Comparison of ENCODE assay signal across 1 cellular context in genomic region chr6:111354751-111355150, GRCh38.
TF ChIP-seq lines count a peak whose summit lies in the region.

No MANE protein-coding gene starts in this region.

TF ChIP-seq in K562, 482 proteins besides CTCF, POLR2A, EP300 and RAD21 (continued from another document):
- TF ChIP-seq PBX2 (CRISPR knock-in tag; IDR thresholded peaks at IDR 0.05; ENCODE audit: low read depth): no peak
- TF ChIP-seq PBX2 (tag; conservative IDR thresholded peaks at IDR 0.05; ENCODE audit: low read depth): no peak
- TF ChIP-seq TCF7L2 (IDR thresholded peaks at IDR 0.05; ENCODE audit: low read depth, low read length): no peak
- TF ChIP-seq IFI16 (CRISPR knock-in tag; IDR thresholded peaks at IDR 0.05): no peak
- TF ChIP-seq, protein P1, sequence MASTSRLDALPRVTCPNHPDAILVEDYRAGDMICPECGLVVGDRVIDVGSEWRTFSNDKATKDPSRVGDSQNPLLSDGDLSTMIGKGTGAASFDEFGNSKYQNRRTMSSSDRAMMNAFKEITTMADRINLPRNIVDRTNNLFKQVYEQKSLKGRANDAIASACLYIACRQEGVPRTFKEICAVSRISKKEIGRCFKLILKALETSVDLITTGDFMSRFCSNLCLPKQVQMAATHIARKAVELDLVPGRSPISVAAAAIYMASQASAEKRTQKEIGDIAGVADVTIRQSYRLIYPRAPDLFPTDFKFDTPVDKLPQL (IDR thresholded peaks at IDR 0.05; ENCODE audit: extremely low read depth, insufficient read length): no peak
- TF ChIP-seq ZNF445 (CRISPR knock-in tag; IDR thresholded peaks at IDR 0.05; ENCODE audit: low read depth): no peak
- TF ChIP-seq KDM1A (IDR thresholded peaks at IDR 0.05): no peak
- TF ChIP-seq TAF15 (IDR thresholded peaks at IDR 0.05; ENCODE audit: low read depth, low read length): no peak
- no peak for TF ChIP-seq ZNF76 (CRISPR knock-in tag; IDR thresholded peaks at IDR 0.05; ENCODE audit: borderline replicate concordance)
- no peak for TF ChIP-seq TCFL5 (CRISPR knock-in tag; conservative IDR thresholded peaks at IDR 0.05)
- TF ChIP-seq, protein P2, sequence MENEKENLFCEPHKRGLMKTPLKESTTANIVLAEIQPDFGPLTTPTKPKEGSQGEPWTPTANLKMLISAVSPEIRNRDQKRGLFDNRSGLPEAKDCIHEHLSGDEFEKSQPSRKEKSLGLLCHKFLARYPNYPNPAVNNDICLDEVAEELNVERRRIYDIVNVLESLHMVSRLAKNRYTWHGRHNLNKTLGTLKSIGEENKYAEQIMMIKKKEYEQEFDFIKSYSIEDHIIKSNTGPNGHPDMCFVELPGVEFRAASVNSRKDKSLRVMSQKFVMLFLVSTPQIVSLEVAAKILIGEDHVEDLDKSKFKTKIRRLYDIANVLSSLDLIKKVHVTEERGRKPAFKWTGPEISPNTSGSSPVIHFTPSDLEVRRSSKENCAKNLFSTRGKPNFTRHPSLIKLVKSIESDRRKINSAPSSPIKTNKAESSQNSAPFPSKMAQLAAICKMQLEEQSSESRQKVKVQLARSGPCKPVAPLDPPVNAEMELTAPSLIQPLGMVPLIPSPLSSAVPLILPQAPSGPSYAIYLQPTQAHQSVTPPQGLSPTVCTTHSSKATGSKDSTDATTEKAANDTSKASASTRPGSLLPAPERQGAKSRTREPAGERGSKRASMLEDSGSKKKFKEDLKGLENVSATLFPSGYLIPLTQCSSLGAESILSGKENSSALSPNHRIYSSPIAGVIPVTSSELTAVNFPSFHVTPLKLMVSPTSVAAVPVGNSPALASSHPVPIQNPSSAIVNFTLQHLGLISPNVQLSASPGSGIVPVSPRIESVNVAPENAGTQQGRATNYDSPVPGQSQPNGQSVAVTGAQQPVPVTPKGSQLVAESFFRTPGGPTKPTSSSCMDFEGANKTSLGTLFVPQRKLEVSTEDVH (IDR thresholded peaks at IDR 0.05; ENCODE audit: low read depth, partially characterized antibody): no peak
- TF ChIP-seq BCOR (IDR thresholded peaks at IDR 0.05): no peak
- no peak for TF ChIP-seq ZNF263 (CRISPR knock-in tag; IDR thresholded peaks at IDR 0.05; ENCODE audit: borderline replicate concordance)
- no peak for TF ChIP-seq POLR2G (IDR thresholded peaks at IDR 0.05; ENCODE audit: low read depth, low read length)
- peak; percentile 29; the same call in 1 of the 2 replicates for TF ChIP-seq ZNF589 (CRISPR knock-in tag; IDR thresholded peaks at IDR 0.05; ENCODE audit: low read depth)
- TF ChIP-seq, protein P3, sequence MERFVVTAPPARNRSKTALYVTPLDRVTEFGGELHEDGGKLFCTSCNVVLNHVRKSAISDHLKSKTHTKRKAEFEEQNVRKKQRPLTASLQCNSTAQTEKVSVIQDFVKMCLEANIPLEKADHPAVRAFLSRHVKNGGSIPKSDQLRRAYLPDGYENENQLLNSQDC (CRISPR knock-in tag; IDR thresholded peaks at IDR 0.05): no peak
- TF ChIP-seq ESRRB (CRISPR knock-in tag; IDR thresholded peaks at IDR 0.05; ENCODE audit: borderline replicate concordance): no peak
- no peak for TF ChIP-seq ZNF3 (CRISPR knock-in tag; IDR thresholded peaks at IDR 0.05)
- TF ChIP-seq TSHZ1 (CRISPR knock-in tag; IDR thresholded peaks at IDR 0.05): no peak
- peak in 1 of 2 experiments; percentile 26; a peak in 1 of 4 replicates for TF ChIP-seq TRIM24 (IDR thresholded peaks at IDR 0.05)
- TF ChIP-seq ZNF561 (CRISPR knock-in tag; conservative IDR thresholded peaks at IDR 0.05): no peak
- TF ChIP-seq CXXC5 (CRISPR knock-in tag; IDR thresholded peaks at IDR 0.05): 0 out of 2 replicates have a peak, but pooled peaks have one; percentile 25
- TF ChIP-seq CEBPG (CRISPR knock-in tag; IDR thresholded peaks at IDR 0.05): no peak
- peak in 1 of 2 experiments; percentile 79; a peak in 2 of 4 replicates for TF ChIP-seq CEBPG (tag; conservative IDR thresholded peaks at IDR 0.05 in 1 of 2, IDR thresholded peaks at IDR 0.05 in 1 of 2)
- TF ChIP-seq ZNF134 (CRISPR knock-in tag; conservative IDR thresholded peaks at IDR 0.05): no peak
- TF ChIP-seq KAT2B (IDR thresholded peaks at IDR 0.05; ENCODE audit: low read depth, low read length): no peak
- TF ChIP-seq, protein P4, sequence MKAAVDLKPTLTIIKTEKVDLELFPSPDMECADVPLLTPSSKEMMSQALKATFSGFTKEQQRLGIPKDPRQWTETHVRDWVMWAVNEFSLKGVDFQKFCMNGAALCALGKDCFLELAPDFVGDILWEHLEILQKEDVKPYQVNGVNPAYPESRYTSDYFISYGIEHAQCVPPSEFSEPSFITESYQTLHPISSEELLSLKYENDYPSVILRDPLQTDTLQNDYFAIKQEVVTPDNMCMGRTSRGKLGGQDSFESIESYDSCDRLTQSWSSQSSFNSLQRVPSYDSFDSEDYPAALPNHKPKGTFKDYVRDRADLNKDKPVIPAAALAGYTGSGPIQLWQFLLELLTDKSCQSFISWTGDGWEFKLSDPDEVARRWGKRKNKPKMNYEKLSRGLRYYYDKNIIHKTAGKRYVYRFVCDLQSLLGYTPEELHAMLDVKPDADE (conservative IDR thresholded peaks at IDR 0.05; ENCODE audit: control insufficient read depth, low read depth, low read length): no peak
- TF ChIP-seq FOXJ3 (CRISPR knock-in tag; IDR thresholded peaks at IDR 0.05): no peak
- TF ChIP-seq, protein P5, sequence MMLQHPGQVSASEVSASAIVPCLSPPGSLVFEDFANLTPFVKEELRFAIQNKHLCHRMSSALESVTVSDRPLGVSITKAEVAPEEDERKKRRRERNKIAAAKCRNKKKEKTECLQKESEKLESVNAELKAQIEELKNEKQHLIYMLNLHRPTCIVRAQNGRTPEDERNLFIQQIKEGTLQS (IDR thresholded peaks at IDR 0.05): peak; percentile 40; the same call in 1 of the 2 replicates
- TF ChIP-seq, protein P5 (CRISPR knock-in tag; conservative IDR thresholded peaks at IDR 0.05): no peak
- TF ChIP-seq TGIF2 (CRISPR knock-in tag; IDR thresholded peaks at IDR 0.05): no peak
- TF ChIP-seq GABPA (tag; conservative IDR thresholded peaks at IDR 0.05; ENCODE audit: low read depth): 0 out of 2 replicates have a peak, but pooled peaks have one; percentile 21
- no peak for TF ChIP-seq AFF1 (IDR thresholded peaks at IDR 0.05; ENCODE audit: low read depth in 1 of 2, partially characterized antibody in 2 of 2)
- no peak for TF ChIP-seq NR3C1 (CRISPR knock-in tag; IDR thresholded peaks at IDR 0.05)
